Comparison of ENCODE assay signal across 1 cellular context in the genomic region with DNA sequence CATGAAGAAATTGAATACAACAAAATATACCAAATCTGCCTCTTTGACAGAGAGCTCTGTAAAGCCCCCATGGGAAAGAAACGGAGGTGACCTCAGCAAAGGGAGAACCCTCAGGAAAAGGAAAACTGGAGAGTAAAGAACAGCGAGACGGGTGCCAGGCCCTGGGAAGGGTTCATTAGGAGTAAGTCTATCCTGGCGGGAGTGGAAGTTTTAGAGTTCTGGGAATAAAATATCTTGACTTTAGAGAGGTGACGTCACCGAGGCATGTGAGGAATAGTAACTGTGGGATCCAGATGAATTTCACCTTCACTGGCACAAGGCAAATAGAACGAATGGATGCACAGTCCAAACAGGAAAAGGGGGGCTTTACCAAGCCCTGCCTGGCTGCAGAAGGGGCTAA.
TF ChIP-seq lines count a peak whose summit lies in the region.

No MANE protein-coding gene starts in this region.

TF ChIP-seq in HepG2, 621 proteins besides CTCF, POLR2A, EP300 and RAD21 (continued from another document):
- peak; percentile 96 for TF ChIP-seq ATF7 (IDR thresholded peaks at IDR 0.05)
- TF ChIP-seq ATF7 (CRISPR knock-in tag; IDR thresholded peaks at IDR 0.05), result no peak
